ENCODE assay signal across 1 cellular context in genomic region chr10:112915590-112916572, GRCh38.
TF ChIP-seq lines count a peak whose summit lies in the region.

No MANE protein-coding gene starts in this region.

TF ChIP-seq in HepG2, 621 proteins besides CTCF, POLR2A, EP300 and RAD21 (continued from another document):
- TF ChIP-seq HNF1A (IDR thresholded peaks at IDR 0.05; ENCODE audit: low read depth): 0 out of 2 replicates have a peak, but pooled peaks have one; percentile 10
- TF ChIP-seq HNF1A (CRISPR knock-in tag; IDR thresholded peaks at IDR 0.05; ENCODE audit: borderline replicate concordance): no peak
- no peak for TF ChIP-seq ZNF800 (CRISPR knock-in tag; IDR thresholded peaks at IDR 0.05)
- peak; percentile 16; the same call in 1 of the 2 replicates for TF ChIP-seq ZNF362 (CRISPR knock-in tag; IDR thresholded peaks at IDR 0.05; ENCODE audit: borderline replicate concordance)
- no peak for TF ChIP-seq FOXP1 (IDR thresholded peaks at IDR 0.05)
- TF ChIP-seq FOXP1 (CRISPR knock-in tag; IDR thresholded peaks at IDR 0.05): no peak
- TF ChIP-seq AGO2 (optimal IDR thresholded peaks at IDR 0.05; ENCODE audit: low read depth, low read length): no peak
- no peak for TF ChIP-seq STAT5B (CRISPR knock-in tag; IDR thresholded peaks at IDR 0.05)
- TF ChIP-seq BRCA1 (CRISPR knock-in tag; IDR thresholded peaks at IDR 0.05): no peak
- TF ChIP-seq RARG (CRISPR knock-in tag; IDR thresholded peaks at IDR 0.05; ENCODE audit: low read depth): no peak
- no peak for TF ChIP-seq ZNF232 (CRISPR knock-in tag; IDR thresholded peaks at IDR 0.05; ENCODE audit: borderline replicate concordance)
- TF ChIP-seq SNAPC5 (CRISPR knock-in tag; IDR thresholded peaks at IDR 0.05; ENCODE audit: borderline replicate concordance): no peak
- TF ChIP-seq AGO1 (IDR thresholded peaks at IDR 0.05; ENCODE audit: low read depth, low read length, poor library complexity, severe bottlenecking): no peak
- TF ChIP-seq FOXM1 (CRISPR knock-in tag; IDR thresholded peaks at IDR 0.05): no peak
- no peak for TF ChIP-seq ZNF737 (CRISPR knock-in tag; IDR thresholded peaks at IDR 0.05; ENCODE audit: borderline replicate concordance)
- no peak for TF ChIP-seq ZNF441 (CRISPR knock-in tag; IDR thresholded peaks at IDR 0.05; ENCODE audit: borderline replicate concordance)
- TF ChIP-seq ASH2L (IDR thresholded peaks at IDR 0.05; ENCODE audit: insufficient read length, low read depth, low read length): peak; percentile 19
- TF ChIP-seq HOXD1 (CRISPR knock-in tag; IDR thresholded peaks at IDR 0.05): no peak
- no peak for TF ChIP-seq PREB (CRISPR knock-in tag; IDR thresholded peaks at IDR 0.05)
- TF ChIP-seq HOXA3 (CRISPR knock-in tag; IDR thresholded peaks at IDR 0.05): no peak
- TF ChIP-seq GABPA (IDR thresholded peaks at IDR 0.05; ENCODE audit: low read depth, low read length): no peak
- no peak for TF ChIP-seq GABPA (CRISPR knock-in tag; IDR thresholded peaks at IDR 0.05; ENCODE audit: low read depth)
- TF ChIP-seq ZNF101 (CRISPR knock-in tag; IDR thresholded peaks at IDR 0.05; ENCODE audit: borderline replicate concordance, low read depth): no peak
- no peak for TF ChIP-seq ZNF629 (CRISPR knock-in tag; conservative IDR thresholded peaks at IDR 0.05)
- TF ChIP-seq ZFX (CRISPR knock-in tag; IDR thresholded peaks at IDR 0.05; ENCODE audit: low read depth): peak; percentile 36; the same call in 1 of the 2 replicates
- TF ChIP-seq ZNF275 (CRISPR knock-in tag; IDR thresholded peaks at IDR 0.05; ENCODE audit: borderline replicate concordance): no peak
- no peak for TF ChIP-seq YEATS4 (CRISPR knock-in tag; IDR thresholded peaks at IDR 0.05; ENCODE audit: borderline replicate concordance)
- peak; percentile 73 for TF ChIP-seq FOSL2 (CRISPR knock-in tag; IDR thresholded peaks at IDR 0.05)
- no peak for TF ChIP-seq THRA (CRISPR knock-in tag; IDR thresholded peaks at IDR 0.05; ENCODE audit: borderline replicate concordance)
- TF ChIP-seq KDM6A (CRISPR knock-in tag; IDR thresholded peaks at IDR 0.05; ENCODE audit: low read depth): no peak
- no peak for TF ChIP-seq NR2C2 (CRISPR knock-in tag; IDR thresholded peaks at IDR 0.05; ENCODE audit: borderline replicate concordance)
- TF ChIP-seq HBP1 (CRISPR knock-in tag; IDR thresholded peaks at IDR 0.05; ENCODE audit: low read depth): no peak
- no peak for TF ChIP-seq HMG20B (CRISPR knock-in tag; conservative IDR thresholded peaks at IDR 0.05)
- no peak for TF ChIP-seq ZNF276 (CRISPR knock-in tag; IDR thresholded peaks at IDR 0.05; ENCODE audit: low read depth)
- TF ChIP-seq SAP130 (CRISPR knock-in tag; IDR thresholded peaks at IDR 0.05; ENCODE audit: low read depth): peak; percentile 56
